Comparison of ENCODE assay signal across 1 cellular context in genomic region chr12:132735496-132735895, GRCh38.
TF ChIP-seq lines count a peak whose summit lies in the region.

No MANE protein-coding gene starts in this region.

TF ChIP-seq in IMR-90, 13 proteins besides CTCF, POLR2A, EP300 and RAD21:
- TF ChIP-seq CEBPB (IDR thresholded peaks at IDR 0.05; ENCODE audit: low read depth, low read length) (no peak), RCOR1 (IDR thresholded peaks at IDR 0.05; ENCODE audit: insufficient replicate concordance, low read length) (no peak), BHLHE40 (IDR thresholded peaks at IDR 0.05; ENCODE audit: low read depth, low read length) (no peak), MAFK (IDR thresholded peaks at IDR 0.05; ENCODE audit: low read depth, low read length) (no peak), FOS (IDR thresholded peaks at IDR 0.05; ENCODE audit: low read depth, low read length) (no peak), SMC3 (IDR thresholded peaks at IDR 0.05; ENCODE audit: low read depth, low read length) (no peak), ELK1 (IDR thresholded peaks at IDR 0.05; ENCODE audit: borderline replicate concordance, low read depth, low read length) (no peak), NFE2L2 (IDR thresholded peaks at IDR 0.05; ENCODE audit: low read depth, low read length) (no peak), MXI1 (IDR thresholded peaks at IDR 0.05; ENCODE audit: borderline replicate concordance, low read depth, low read length) (no peak), MAZ (IDR thresholded peaks at IDR 0.05; ENCODE audit: borderline replicate concordance, low read depth, low read length) (no peak), USF2 (IDR thresholded peaks at IDR 0.05; ENCODE audit: low read depth, low read length) (no peak), RFX5 (IDR thresholded peaks at IDR 0.05; ENCODE audit: low read depth, low read length) (no peak), CHD1 (IDR thresholded peaks at IDR 0.05; ENCODE audit: low read depth, low read length) (no peak)
